Comparison of ENCODE assay signal across 18 cellular contexts in the genomic region with DNA sequence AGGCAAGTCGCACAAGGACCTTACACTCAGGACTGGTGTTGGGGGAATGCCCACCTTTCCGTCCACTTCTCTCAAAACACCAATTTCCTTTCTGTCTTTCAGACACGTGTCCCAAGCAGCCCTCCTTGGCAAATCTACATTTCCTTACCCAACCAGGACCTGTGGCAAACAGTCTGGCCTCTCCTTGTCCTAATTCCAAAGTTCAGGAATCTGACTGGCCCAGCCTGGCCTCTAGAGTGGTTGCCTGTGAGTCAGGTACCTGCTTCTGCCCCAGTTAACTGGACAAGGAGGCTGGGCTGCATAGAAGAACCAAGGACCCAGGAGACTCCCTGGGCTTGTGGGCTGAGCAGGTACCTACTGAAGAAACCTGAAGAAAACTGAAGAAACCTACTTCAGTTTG.
"Had no signal": no experiment of that assay in that cellular context is flagged by ENCODE, and none has a peak within 500 bp of the region (broad histone marks: within the 10 kb centered on the region; RNA-seq: fewer than 3 reads in every experiment).

No MANE protein-coding gene starts in this region.

- H3K4me3 ChIP-seq: heart right ventricle, spleen, testis had no signal

- H3K27ac ChIP-seq: heart right ventricle, spleen, testis, VCaP had no signal

- H3K36me3 Mint-ChIP-seq: activated naive CD4-positive, alpha-beta T cell treated with anti-CD3 and anti-CD28 coated beads, Interleukin-2, amount 10 ng/mL, durations not matched to agents 7 days and 5 days; type B pancreatic cell had no signal

- H3K9me3 Mint-ChIP-seq: type B pancreatic cell had no signal

- H3K4me3 Mint-ChIP-seq: activated CD4-positive, alpha-beta T cell treated with anti-CD3 and anti-CD28 coated beads, Interleukin-2, amount 10 ng/mL, durations not matched to agents 24 days and 14 days; activated CD8-positive, alpha-beta memory T cell treated with anti-CD3 and anti-CD28 coated beads, Interleukin-2, amount 10 ng/mL, durations not matched to agents 7 days and 5 days; activated CD8-positive, alpha-beta T cell treated with anti-CD3 and anti-CD28 coated beads for 36 hours; activated naive CD4-positive, alpha-beta T cell treated with anti-CD3 and anti-CD28 coated beads, Interleukin-2, amount 10 ng/mL, durations not matched to agents 7 days and 5 days; endodermal cell; nephron progenitor cell; type B pancreatic cell had no signal

- H3K27me3 Mint-ChIP-seq: type B pancreatic cell had no signal

- H3K4me1 ChIP-seq: testis had no signal

- H3K9me3 ChIP-seq: testis had no signal

- H3K4me1 Mint-ChIP-seq: activated naive CD4-positive, alpha-beta T cell treated with anti-CD3 and anti-CD28 coated beads, Interleukin-2, amount 10 ng/mL, durations not matched to agents 7 days and 5 days; endodermal cell had no signal

- ATAC-seq: activated CD8-positive, alpha-beta memory T cell treated with anti-CD3 and anti-CD28 coated beads, Interleukin-2, amount 10 ng/mL, durations not matched to agents 7 days and 5 days; heart right ventricle had no signal

- H3K27ac Mint-ChIP-seq: activated CD4-positive, alpha-beta T cell treated with anti-CD3 and anti-CD28 coated beads, Interleukin-2, amount 10 ng/mL, durations not matched to agents 24 days and 14 days; activated CD8-positive, alpha-beta memory T cell treated with anti-CD3 and anti-CD28 coated beads, Interleukin-2, amount 10 ng/mL, durations not matched to agents 7 days and 5 days; activated CD8-positive, alpha-beta T cell treated with anti-CD3 and anti-CD28 coated beads for 36 hours; activated naive CD4-positive, alpha-beta T cell treated with anti-CD3 and anti-CD28 coated beads, Interleukin-2, amount 10 ng/mL, durations not matched to agents 7 days and 5 days; endodermal cell; nephron progenitor cell; type B pancreatic cell had no signal

- H3K27me3 ChIP-seq: heart right ventricle, spleen, testis had no signal

- DNase-seq: activated CD4-positive, alpha-beta T cell treated with anti-CD3 and anti-CD28 coated beads, Interleukin-2, amount 10 ng/mL, durations not matched to agents 24 days and 14 days; activated CD8-positive, alpha-beta memory T cell treated with anti-CD3 and anti-CD28 coated beads, Interleukin-2, amount 10 ng/mL, durations not matched to agents 7 days and 5 days; activated CD8-positive, alpha-beta T cell treated with anti-CD3 and anti-CD28 coated beads for 36 hours; activated effector memory CD4-positive, alpha-beta T cell treated with anti-CD3 and anti-CD28 coated beads, Interleukin-2, amount 50 U/mL, for 16 hours; activated naive CD4-positive, alpha-beta T cell treated with anti-CD3 and anti-CD28 coated beads, Interleukin-2, amount 10 ng/mL, durations not matched to agents 7 days and 5 days; activated T-cell treated with anti-CD3 and anti-CD28 coated beads for 4 hours; cerebellar nuclear complex; cortex of kidney; endodermal cell; heart right ventricle; islet precursor cell; nephron progenitor cell; spleen; stimulated activated CD4-positive, alpha-beta T cell treated with anti-CD3 and anti-CD28 coated beads, Interleukin-4, amount 100 ng/mL, for 1 hour; stimulated activated naive CD4-positive, alpha-beta T cell; testis had no signal

- H3K36me3 ChIP-seq: heart right ventricle, spleen had no signal
